31 cellular contexts compared by ENCODE assay signal in the genomic region with DNA sequence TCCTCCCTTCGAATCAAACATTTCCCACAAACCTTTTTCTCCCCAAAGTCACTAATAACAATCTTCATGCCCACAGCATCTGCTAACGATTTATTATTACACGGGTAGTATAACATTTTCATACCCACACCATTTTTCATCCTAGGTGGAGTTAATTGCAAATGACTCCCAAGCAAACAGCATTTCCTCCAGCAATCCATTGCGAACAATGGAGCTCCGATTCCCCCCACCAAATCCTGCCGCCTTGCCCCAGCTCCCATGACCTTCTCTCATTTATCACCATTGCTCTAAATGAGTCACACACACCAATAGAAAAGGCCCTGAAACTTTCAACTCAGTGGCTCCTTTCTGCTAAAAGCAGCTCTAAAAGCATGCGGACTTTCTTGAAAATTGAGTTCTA.
"Had no signal": no experiment of that assay in that cellular context is flagged by ENCODE, and none has a peak within 500 bp of the region (broad histone marks: within the 10 kb centered on the region; RNA-seq: fewer than 3 reads in every experiment).

No MANE protein-coding gene starts in this region.

- H3K27me3 ChIP-seq: ascending aorta, body of pancreas, brain microvascular endothelial cell had no signal

- H3K4me1 ChIP-seq: ascending aorta, body of pancreas, breast epithelium had no signal

- H3K36me3 ChIP-seq: ascending aorta, brain microvascular endothelial cell, breast epithelium had no signal

- H3K4me3 ChIP-seq: ascending aorta, body of pancreas, breast epithelium had no signal

- ATAC-seq: activated CD8-positive, alpha-beta memory T cell treated with anti-CD3 and anti-CD28 coated beads, Interleukin-2, amount 10 ng/mL, durations not matched to agents 7 days and 5 days; activated CD8-positive, alpha-beta T cell treated with anti-CD3 and anti-CD28 coated beads, Interleukin-2, amount 10 ng/mL, durations not matched to agents 7 days and 5 days; activated naive CD8-positive, alpha-beta T cell treated with anti-CD3 and anti-CD28 coated beads, Interleukin-2, amount 50 U/mL, for 24 hours; body of pancreas had no signal

- DNase-seq: activated B cell treated with CpG ODN at 0.5 μM for 24 hours; activated CD4-positive, alpha-beta memory T cell treated with anti-CD3 and anti-CD28 coated beads, Interleukin-2, amount 10 ng/mL, durations not matched to agents 7 days and 5 days; activated CD4-positive, alpha-beta T cell treated with anti-CD3 and anti-CD28 coated beads for 4 hours; activated CD4-positive, alpha-beta T cell treated with anti-CD3 and anti-CD28 coated beads, Interleukin-2, amount 10 ng/mL, durations not matched to agents 24 days and 14 days; activated CD4-positive, alpha-beta T cell treated with anti-CD3 and anti-CD28 coated beads, Interleukin-2, amount 50 U/mL, for 1 hour; activated CD4-positive, alpha-beta T cell treated with anti-CD3 and anti-CD28 coated beads, Interleukin-2, amount 50 U/mL, for 48 hours; activated CD4-positive, CD25-positive, alpha-beta regulatory T cell treated with anti-CD3 and anti-CD28 coated beads, Interleukin-2, amount 50 U/mL, for 72 hours; activated CD8-positive, alpha-beta memory T cell treated with anti-CD3 and anti-CD28 coated beads for 24 hours; activated CD8-positive, alpha-beta memory T cell treated with anti-CD3 and anti-CD28 coated beads, Interleukin-2, amount 10 ng/mL, durations not matched to agents 7 days and 5 days; activated CD8-positive, alpha-beta memory T cell treated with anti-CD3 and anti-CD28 coated beads, Interleukin-2, amount 50 U/mL, for 48 hours; activated CD8-positive, alpha-beta T cell treated with anti-CD3 and anti-CD28 coated beads, Interleukin-2, amount 10 ng/mL, durations not matched to agents 7 days and 5 days; activated effector memory CD4-positive, alpha-beta T cell treated with Interleukin-2 at 50 U/mL for 16 hours; activated gamma-delta T cell; activated naive CD4-positive, alpha-beta T cell treated with anti-CD3 and anti-CD28 coated beads, Interleukin-2, amount 10 ng/mL, durations not matched to agents 7 days and 5 days; activated naive CD4-positive, alpha-beta T cell treated with Interleukin-2 at 50 U/mL for 16 hours; activated naive CD8-positive, alpha-beta T cell treated with anti-CD3 and anti-CD28 coated beads, Interleukin-2, amount 10 ng/mL, durations not matched to agents 7 days and 5 days; activated naive CD8-positive, alpha-beta T cell treated with anti-CD3 and anti-CD28 coated beads, Interleukin-2, amount 50 U/mL, for 24 hours; activated T-cell treated with anti-CD3 and anti-CD28 coated beads, Interleukin-2, amount 50 U/mL, for 24 hours; activated T-cell treated with anti-CD3 and anti-CD28 coated beads, Interleukin-2, amount 50 U/mL, for 48 hours; amygdala; anterior cingulate cortex; body of pancreas; brain microvascular endothelial cell; central memory CD4-positive, alpha-beta T cell; SW 1271; T-helper 1 cell; T-helper 2 cell; T-helper 9 cell had no signal

- H3K9me3 ChIP-seq: ascending aorta had no signal

- H3K27ac ChIP-seq: ascending aorta, body of pancreas, brain microvascular endothelial cell, breast epithelium, VCaP had no signal
